8 cellular contexts compared by ENCODE assay signal in the genomic region with DNA sequence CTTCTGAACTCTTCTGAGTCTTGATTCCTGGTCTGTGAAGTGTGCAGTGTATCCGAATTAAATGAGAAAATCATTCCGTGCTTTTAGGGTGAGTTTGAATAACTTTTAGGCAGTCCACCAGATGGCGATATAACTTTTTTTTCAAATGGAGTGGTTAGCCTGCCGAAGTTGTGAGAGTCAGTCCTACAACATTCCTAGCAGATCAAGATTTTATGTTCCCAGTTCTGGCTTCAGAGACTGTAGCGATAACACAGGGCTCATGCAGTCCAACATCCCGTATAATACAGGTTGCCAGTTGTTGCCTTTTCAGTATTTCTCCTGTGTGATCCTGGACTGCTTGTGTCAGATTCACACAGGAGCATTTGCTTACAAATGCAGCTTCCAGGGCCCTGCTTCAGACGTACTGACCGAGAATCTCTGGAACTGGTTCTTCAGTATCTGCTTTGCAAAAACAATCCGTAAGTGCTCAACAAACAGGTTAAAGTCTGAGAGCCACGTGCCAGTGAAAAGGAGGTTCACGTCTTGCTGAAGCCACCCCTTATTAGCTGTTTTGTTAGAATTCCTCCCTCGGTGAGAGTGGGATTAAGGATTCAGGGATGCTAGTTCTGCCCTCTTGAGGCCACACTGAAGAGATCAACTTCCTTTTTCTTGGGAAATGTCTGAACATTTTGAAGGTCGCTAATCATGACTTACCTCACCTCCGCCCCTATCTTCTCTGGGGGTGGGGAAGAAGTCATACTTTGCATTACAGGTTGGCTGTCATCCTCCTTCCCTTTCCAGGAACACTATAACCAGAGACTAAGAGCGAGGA. TPM values are rescaled to one million over a fixed set of nuclear protein-coding genes. Genes with fewer than 3 reads are reported as not detected.
A peak's percentile ranks its signal among the peaks of the same experiment; 100 is the strongest.
DNase-seq lines count a peak whose midpoint lies in the region; ATAC-seq, FAIRE-seq and TF ChIP-seq lines count a peak whose summit lies in the region.

No MANE protein-coding gene starts in this region.

- peak overlapping the region; percentile 68 for H3K27ac Mint-ChIP-seq in activated CD4-positive, alpha-beta T cell treated with anti-CD3 and anti-CD28 coated beads, Interleukin-2, amount 10 ng/mL, durations not matched to agents 24 days and 14 days
- H3K27ac Mint-ChIP-seq in memory B cell, result no peak overlapping the region

- peaks cover 17% of the 10 kb centered on the region for H3K4me1 Mint-ChIP-seq in activated CD4-positive, alpha-beta T cell treated with anti-CD3 and anti-CD28 coated beads, Interleukin-2, amount 10 ng/mL, durations not matched to agents 24 days and 14 days
- no peaks in the 10 kb centered on the region for H3K4me1 Mint-ChIP-seq in memory B cell

- 10% methylated on average over 15 of the region's 15 CpGs; no CpG with 5 or more reads in 1 of the 2 experiments for WGBS in H1 (ENCODE audit: extremely low coverage in 1 of 2, insufficient coverage in 1 of 2, insufficient read length in 1 of 2, insufficient replicate concordance in 2 of 2, low coverage in 1 of 2, low lambda C conversion rate in 2 of 2, missing lambda C conversion rate in 1 of 2), 2 experiments
- WGBS in upper lobe of left lung, 2 donors, result 9 to 12% methylated on average over 15 of the region's 15 CpGs

- peak overlapping the region; percentile 80 for H3K18ac ChIP-seq in H1 (ENCODE audit: extremely low read depth, low read length)

- H3K4me3 Mint-ChIP-seq in activated CD4-positive, alpha-beta T cell treated with anti-CD3 and anti-CD28 coated beads, Interleukin-2, amount 10 ng/mL, durations not matched to agents 24 days and 14 days, result no peak overlapping the region
- no peak overlapping the region for H3K4me3 Mint-ChIP-seq in memory B cell

- no peak overlapping the region for H4K8ac ChIP-seq in H1 (ENCODE audit: extremely low read depth, insufficient read depth, low read length)

- ATAC-seq in HG03378 (IDR thresholded peaks at IDR 0.05; ENCODE audit: unreplicated experiment), result peak; percentile 61
- peak; percentile 49 for ATAC-seq in memory B cell (ENCODE audit: low read depth)
- ATAC-seq in upper lobe of left lung (ENCODE audit: low FRiP score in 2 of 2), result peak; percentile 88 to 93
- ATAC-seq in GM19452 (IDR thresholded peaks at IDR 0.05; ENCODE audit: unreplicated experiment), result no peak

- peak overlapping the region; percentile 52 to 60 (median 56) for H3K4me3 ChIP-seq in H1 (ENCODE audit: extremely low read depth in 1 of 4, insufficient read depth in 2 of 4, low read depth in 3 of 4, low read length in 4 of 4)
- H3K4me3 ChIP-seq in upper lobe of left lung, result peak overlapping the region in 3 of 4 donors; percentile 19 to 44 (median 40)

- no peak overlapping the region for H3K14ac ChIP-seq in H1 (ENCODE audit: insufficient read length)

- peaks cover 12% of the 10 kb centered on the region for H3K36me3 Mint-ChIP-seq in activated CD4-positive, alpha-beta T cell treated with anti-CD3 and anti-CD28 coated beads, Interleukin-2, amount 10 ng/mL, durations not matched to agents 24 days and 14 days (ENCODE audit: low read depth)
- H3K36me3 Mint-ChIP-seq in memory B cell, result peaks cover 5% of the 10 kb centered on the region

- peaks cover 2% of the 10 kb centered on the region; the same call in 1 of the 2 replicates for H3K23me2 ChIP-seq in H1 (ENCODE audit: low read depth, low read length)

- H3K36me3 ChIP-seq in H1 (ENCODE audit: control insufficient read depth in 2 of 4, insufficient read depth in 4 of 4, low read length in 3 of 4), result no peaks in the 10 kb centered on the region
- peaks cover 0 to 15% (median 4%) of the 10 kb centered on the region in 4 donors for H3K36me3 ChIP-seq in upper lobe of left lung

- intact Hi-C loops in activated CD4-positive, alpha-beta T cell treated with anti-CD3 and anti-CD28 coated beads, Interleukin-2, amount 10 ng/mL, durations not matched to agents 24 days and 14 days (cut with micrococcal nuclease), result loop anchor here (1.0 to 5.0 kb wide), 2 partner anchors 46 to 239 kb away; no protein-coding TSS in a partner anchor

- 0 out of 2 replicates have a peak overlapping the region, but pooled peaks have one; percentile 5 for H3K27ac ChIP-seq in H1 (ENCODE audit: low read depth, low read length)
- peak overlapping the region in 3 of 4 donors; percentile 40 to 65 (median 52) for H3K27ac ChIP-seq in upper lobe of left lung

- no peak overlapping the region; the same call in 1 of the 2 replicates for H2BK12ac ChIP-seq in H1 (ENCODE audit: low read depth, low read length)

- H2BK120ac ChIP-seq in H1 (replicated peaks; ENCODE audit: low read depth, low read length), result no peak overlapping the region

- H3K27me3 ChIP-seq in H1 (replicated peaks in 1 of 4; ENCODE audit: control insufficient read depth in 3 of 4, extremely low read depth in 1 of 4, insufficient read depth in 3 of 4, low read length in 3 of 4) (no peaks in the 10 kb centered on the region), upper lobe of left lung (no peaks in the 10 kb centered on the region)

- no peak overlapping the region for H2AK5ac ChIP-seq in H1 (ENCODE audit: low read depth, low read length)

- H3K23ac ChIP-seq in H1 (ENCODE audit: insufficient read length), result no peak overlapping the region

- H3K56ac ChIP-seq in H1 (replicated peaks; ENCODE audit: insufficient read length, low read depth, low read length), result no peak overlapping the region

- peak in 2 of 3 experiments; percentile 57 to 72; a peak in 3 of 4 replicates for TF ChIP-seq CTCF in H1 (IDR thresholded peaks at IDR 0.05; ENCODE audit: control extremely low read depth in 1 of 3, insufficient read depth in 1 of 3, low read depth in 1 of 3, low read length in 3 of 3)
- TF ChIP-seq CTCF in upper lobe of left lung (IDR thresholded peaks at IDR 0.05), result peak; percentile 12 to 61 (median 44)

- no peak for TF ChIP-seq POLR2A in H1 (IDR thresholded peaks at IDR 0.05; ENCODE audit: control extremely low read depth in 1 of 2, low read depth in 2 of 2, low read length in 2 of 2)
- no peak for TF ChIP-seq POLR2A in upper lobe of left lung (IDR thresholded peaks at IDR 0.05)

- CTCF ChIA-PET in H1 (lab: Charles Lee; ENCODE audit: partially characterized antibody), result interaction anchor here (0.7 to 3.4 kb wide), 50 partner anchors 9 to 364 kb away, joined by 3 to 88 read pairs (median 4); partner anchors contain the start of genes GPX3, IRGM and SMIM3

- H3K79me1 ChIP-seq in H1 (ENCODE audit: low read depth, low read length), result no peaks in the 10 kb centered on the region

- H4K20me1 ChIP-seq in H1 (replicated peaks in 1 of 2; ENCODE audit: control insufficient read depth in 1 of 2, insufficient read depth in 2 of 2, low read length in 2 of 2), result no peaks in the 10 kb centered on the region

- TF ChIP-seq RAD21 in H1 (IDR thresholded peaks at IDR 0.05 in 1 of 2, conservative IDR thresholded peaks at IDR 0.05 in 1 of 2; ENCODE audit: low read depth in 2 of 2, low read length in 2 of 2), result peak; percentile 62 to 70

- no peak overlapping the region for H4K91ac ChIP-seq in H1 (replicated peaks; ENCODE audit: insufficient read length, low read length)

- H3K4me2 ChIP-seq in H1 (ENCODE audit: insufficient read depth in 1 of 2, low read depth in 2 of 2, low read length in 2 of 2), result peak overlapping the region; percentile 75 to 87

- H3K9ac ChIP-seq in H1 (replicated peaks in 1 of 4; ENCODE audit: extremely low read depth in 1 of 4, low read depth in 3 of 4, low read length in 3 of 4), result peak overlapping the region; percentile 13 to 43 (median 36); a peak in 5 of 7 replicates

- H2BK5ac ChIP-seq in H1 (ENCODE audit: low read depth, low read length), result 0 out of 2 replicates have a peak overlapping the region, but pooled peaks have one; percentile 0

- H2AFZ ChIP-seq in H1 (ENCODE audit: low read length), result peak overlapping the region; percentile 100

- POLR2A ChIA-PET in H1 (lab: Charles Lee; ENCODE audit: partially characterized antibody), result interaction anchor here (0.7 to 1.9 kb wide), 6 partner anchors 9 to 101 kb away, joined by 3 to 6 read pairs (median 3); partner anchors contain the start of genes DCTN4 and RBM22

- H3K9me3 ChIP-seq in H1 (ENCODE audit: insufficient read depth in 2 of 2, low read depth in 1 of 2, low read length in 1 of 2), result no peaks in the 10 kb centered on the region; a peak in 2 of 4 replicates
- H3K9me3 ChIP-seq in upper lobe of left lung, result no peaks in the 10 kb centered on the region

- no peak for TF ChIP-seq EP300 in H1 (IDR thresholded peaks at IDR 0.05; ENCODE audit: borderline replicate concordance in 1 of 2, low read depth in 2 of 2, low read length in 2 of 2)
- TF ChIP-seq EP300 in upper lobe of left lung (IDR thresholded peaks at IDR 0.05), result no peak

- H3K4me1 ChIP-seq in H1 (replicated peaks in 1 of 4; ENCODE audit: control insufficient read depth in 3 of 4, insufficient read depth in 4 of 4, low read length in 3 of 4) (peaks cover 0 to 3% (median 0%) of the 10 kb centered on the region in 4 experiments; a peak in 1 of 7 replicates), upper lobe of left lung (peaks cover 0 to 13% (median 5%) of the 10 kb centered on the region in 4 donors)

- H2BK15ac ChIP-seq in H1 (ENCODE audit: low read length), result no peak overlapping the region

- no peaks in the 10 kb centered on the region for H3K79me2 ChIP-seq in H1 (ENCODE audit: control insufficient read depth in 1 of 2, insufficient read depth in 2 of 2, low read length in 2 of 2)

- peaks cover 4% of the 10 kb centered on the region for H3K9me3 Mint-ChIP-seq in activated CD4-positive, alpha-beta T cell treated with anti-CD3 and anti-CD28 coated beads, Interleukin-2, amount 10 ng/mL, durations not matched to agents 24 days and 14 days
- peaks cover 3% of the 10 kb centered on the region for H3K9me3 Mint-ChIP-seq in memory B cell

- peak; percentile 77 for DNase-seq in activated CD4-positive, alpha-beta T cell treated with anti-CD3 and anti-CD28 coated beads, Interleukin-2, amount 10 ng/mL, durations not matched to agents 24 days and 14 days
- no peak for DNase-seq in activated CD4-positive, alpha-beta T cell treated with anti-CD3 and anti-CD28 coated beads, Interleukin-2, amount 50 U/mL, for 1 hour
- DNase-seq in RKO (ENCODE audit: low spot score) (peak; percentile 88), H1 (ENCODE audit: low read depth in 1 of 2, low spot score in 2 of 2) (peak in 1 of 2 experiments; percentile 75), memory B cell (ENCODE audit: low spot score in 2 of 2) (no peak), upper lobe of left lung (no peak)

- FAIRE-seq in H1 (lab: Jason Lieb, UNC), result peak; percentile 97

- H4K5ac ChIP-seq in H1 (ENCODE audit: insufficient read length, low read depth, low read length), result no peak overlapping the region

- H3K27me3 Mint-ChIP-seq in activated CD4-positive, alpha-beta T cell treated with anti-CD3 and anti-CD28 coated beads, Interleukin-2, amount 10 ng/mL, durations not matched to agents 24 days and 14 days, result peaks cover 8% of the 10 kb centered on the region
- H3K27me3 Mint-ChIP-seq in memory B cell, result peaks cover 17% of the 10 kb centered on the region

- no peak overlapping the region for H3K4ac ChIP-seq in H1 (replicated peaks; ENCODE audit: insufficient read length, low read depth, low read length)

- H2BK20ac ChIP-seq in H1 (ENCODE audit: low read length), result no peak overlapping the region

RNA-seq across cellular contexts. Expression of gene SMIM3, which starts 22.8 kb away (rescaled TPM):
- 13.8 and 16.6 TPM in 2 replicates for total RNA-seq in activated CD4-positive, alpha-beta T cell treated with anti-CD3 and anti-CD28 coated beads, Interleukin-2, amount 10 ng/mL, durations not matched to agents 24 days and 14 days
- 10.4 and 13.2 TPM in 2 replicates for total RNA-seq in H1 (2021; fragmentation: NEBNext Ultra II Directional; extraction: Animal tissue kit (Norgen Biotek cat#: 25700))
- 15.7 and 16.4 TPM in 2 replicates for polyA plus RNA-seq in H1 (2011; rRNA removed)
- 13.1 TPM for polyA plus RNA-seq in H1 (2011; cell fraction: cytosol; rRNA removed)
- 10.0 TPM for polyA plus RNA-seq in H1 (2011; cell fraction: nucleus; rRNA removed)
- polyA plus RNA-seq in H1 (2012, experiment 1 of 2), result 9.6 to 14.6 TPM (median 10.6 TPM) in 4 replicates
- 16.3 TPM for polyA plus RNA-seq in H1 (2012, experiment 2 of 2)
- polyA plus RNA-seq in H1 (2013, experiment 1 of 2), result 6.2 TPM
- polyA plus RNA-seq in H1 (2013, experiment 2 of 2), result 5.9 TPM
- polyA minus RNA-seq in H1 (2011; rRNA and poly(A)+ RNA removed), result 9.1 and 11.0 TPM in 2 replicates
- polyA minus RNA-seq in H1 (2011; cell fraction: cytosol; rRNA and poly(A)+ RNA removed), result 6.7 TPM
- polyA minus RNA-seq in H1 (2011; cell fraction: nucleus; rRNA and poly(A)+ RNA removed), result 4.5 TPM
- 10 to 100 TPM; 20.4 to 40.0 (median 21.6) TPM for total RNA-seq in upper lobe of left lung

RNA-seq across cellular contexts. Expression of gene DCTN4, which starts 42.5 kb away (rescaled TPM):
- total RNA-seq in activated CD4-positive, alpha-beta T cell treated with anti-CD3 and anti-CD28 coated beads, Interleukin-2, amount 10 ng/mL, durations not matched to agents 24 days and 14 days, result 43.9 and 44.8 TPM in 2 replicates
- total RNA-seq in H1 (2021; fragmentation: NEBNext Ultra II Directional; extraction: Animal tissue kit (Norgen Biotek cat#: 25700)), result 42.5 and 42.7 TPM in 2 replicates
- 17.3 and 20.5 TPM in 2 replicates for polyA plus RNA-seq in H1 (2011; rRNA removed)
- polyA plus RNA-seq in H1 (2011; cell fraction: cytosol; rRNA removed), result 23.6 TPM
- polyA plus RNA-seq in H1 (2011; cell fraction: nucleus; rRNA removed), result 29.6 TPM
- polyA plus RNA-seq in H1 (2012, experiment 1 of 2), result 21.9 to 28.9 TPM (median 24.5 TPM) in 4 replicates
- 3.3 TPM for polyA plus RNA-seq in H1 (2012, experiment 2 of 2)
- 20.1 TPM for polyA plus RNA-seq in H1 (2013, experiment 1 of 2)
- polyA plus RNA-seq in H1 (2013, experiment 2 of 2), result 18.7 TPM
- polyA minus RNA-seq in H1 (2011; rRNA and poly(A)+ RNA removed), result 40.6 and 56.0 TPM in 2 replicates
- polyA minus RNA-seq in H1 (2011; cell fraction: cytosol; rRNA and poly(A)+ RNA removed), result 26.1 TPM
- polyA minus RNA-seq in H1 (2011; cell fraction: nucleus; rRNA and poly(A)+ RNA removed), result 52.2 TPM
- total RNA-seq in upper lobe of left lung, result 100 to 1,000 TPM in 1 of 6 donors, 10 to 100 TPM in 5; 37.8 to 111 (median 71.4) TPM

RNA-seq across cellular contexts. Expression of gene IRGM, which starts 45.0 kb away (rescaled TPM):
- 0.91 and 1.2 TPM in 2 replicates for total RNA-seq in activated CD4-positive, alpha-beta T cell treated with anti-CD3 and anti-CD28 coated beads, Interleukin-2, amount 10 ng/mL, durations not matched to agents 24 days and 14 days
- total RNA-seq in H1 (2021; fragmentation: NEBNext Ultra II Directional; extraction: Animal tissue kit (Norgen Biotek cat#: 25700)), result not detected in 2 replicates
- polyA plus RNA-seq in H1 (2011; rRNA removed), result 0.11 TPM in 2 replicates
- polyA plus RNA-seq in H1 (2011; cell fraction: cytosol; rRNA removed), result 0.19 TPM
- polyA plus RNA-seq in H1 (2011; cell fraction: nucleus; rRNA removed), result 0.27 TPM
- 0.11 TPM in 1 of 4 replicates, not detected in the others for polyA plus RNA-seq in H1 (2012, experiment 1 of 2)
- polyA plus RNA-seq in H1 (2012, experiment 2 of 2), result not detected
- not detected for polyA plus RNA-seq in H1 (2013, experiment 1 of 2)
- polyA plus RNA-seq in H1 (2013, experiment 2 of 2), result not detected
- 0.32 and 0.39 TPM in 2 replicates for polyA minus RNA-seq in H1 (2011; rRNA and poly(A)+ RNA removed)
- not detected for polyA minus RNA-seq in H1 (2011; cell fraction: cytosol; rRNA and poly(A)+ RNA removed)
- polyA minus RNA-seq in H1 (2011; cell fraction: nucleus; rRNA and poly(A)+ RNA removed), result 1.4 TPM
- 1 to 10 TPM in 2 of 6 donors, under 1 TPM in 3, not detected in 1; 0.17 to 7.5 (median 0.71) TPM for total RNA-seq in upper lobe of left lung

Comparison
In these comparisons a context has a peak if more than half of its experiments do, and no peak if none do; other contexts are left out.
1. DNase-seq: peak in activated CD4-positive, alpha-beta T cell treated with anti-CD3 and anti-CD28 coated beads, Interleukin-2, amount 10 ng/mL, durations not matched to agents 24 days and 14 days (single experiment) and RKO (single experiment); none in activated CD4-positive, alpha-beta T cell treated with anti-CD3 and anti-CD28 coated beads, Interleukin-2, amount 50 U/mL, for 1 hour (single experiment), memory B cell (0 of 2) and upper lobe of left lung (0 of 2).